In genomic region chr12:42286741-42287140, GRCh38 we compare ENCODE assay signal across 3 cellular contexts.
"Had no signal": no experiment of that assay in that cellular context is flagged by ENCODE, and none has a peak within 500 bp of the region (broad histone marks: within the 10 kb centered on the region; RNA-seq: fewer than 3 reads in every experiment).

No MANE protein-coding gene starts in this region.

- ATAC-seq: GM12878 had no signal

- H3K4me3 ChIP-seq: GM12878 had no signal

- DNase-seq: GDM1, GF-D8 had no signal
